ENCODE assay signal across 8 cellular contexts in genomic region chr5:80408475-80408875, GRCh38. TPM values are rescaled to one million over a fixed set of nuclear protein-coding genes. Genes with fewer than 3 reads are reported as not detected.
DNase-seq lines count a peak whose midpoint lies in the region; ATAC-seq, FAIRE-seq and TF ChIP-seq lines count a peak whose summit lies in the region.

No MANE protein-coding gene starts in this region.

- BruUV-seq in HCT116 (replicated peaks; lab: Mats Ljungman, UMichigan) (no TSS peak), endothelial cell of umbilical vein (replicated peaks; lab: Mats Ljungman, UMichigan) (no TSS peak)

- H3K4me3 ChIP-seq in HCT116 (replicated peaks in 1 of 2; ENCODE audit: low read depth in 1 of 2, low read length in 2 of 2) (peak overlapping the region; percentile 72 to 77), WI38 (ENCODE audit: low read depth, low read length) (peak overlapping the region; percentile 93), endothelial cell of umbilical vein (replicated peaks in 1 of 3; ENCODE audit: insufficient read depth in 1 of 3, low read depth in 1 of 3, low read length in 3 of 3) (peak overlapping the region; percentile 68 to 85 (median 78)), mucosa of rectum (ENCODE audit: low read length in 2 of 2) (peak overlapping the region; percentile 91 to 96), stomach (peak overlapping the region; percentile 87 to 90 (median 88))

- H3K4me1 ChIP-seq in HCT116 (ENCODE audit: control insufficient read depth in 1 of 2, insufficient read depth in 2 of 2, low read length in 2 of 2) (peaks cover 6 to 15% of the 10 kb centered on the region in 2 experiments), endothelial cell of umbilical vein (ENCODE audit: control insufficient read depth, extremely low read depth, insufficient read depth, low read length) (peaks cover 18% of the 10 kb centered on the region), mucosa of rectum (ENCODE audit: control insufficient read depth in 2 of 2, insufficient read depth in 2 of 2, low read length in 2 of 2) (peaks cover 6 to 18% of the 10 kb centered on the region in 2 donors), stomach (peaks cover 10 to 37% (median 23%) of the 10 kb centered on the region in 4 donors)

- H4K20me1 ChIP-seq in HCT116 (ENCODE audit: insufficient read depth) (peaks cover 4% of the 10 kb centered on the region; the same call in 1 of the 2 replicates), endothelial cell of umbilical vein (replicated peaks; ENCODE audit: control insufficient read depth, extremely low read depth, insufficient read depth, low read length) (peaks cover 2% of the 10 kb centered on the region)

- no peaks in the 10 kb centered on the region for H3K36me3 ChIP-seq in HCT116 (ENCODE audit: control insufficient read depth in 1 of 2, insufficient read depth in 2 of 2, low read length in 2 of 2)
- no peaks in the 10 kb centered on the region for H3K36me3 ChIP-seq in endothelial cell of umbilical vein (ENCODE audit: control insufficient read depth in 2 of 2, extremely low read depth in 1 of 2, insufficient read depth in 2 of 2, low read length in 2 of 2)
- no peaks in the 10 kb centered on the region for H3K36me3 ChIP-seq in mucosa of rectum (ENCODE audit: control insufficient read depth in 2 of 2, insufficient read depth in 2 of 2, low read length in 2 of 2)
- no peaks in the 10 kb centered on the region for H3K36me3 ChIP-seq in stomach

- TF ChIP-seq CTCF in HCT116 (IDR thresholded peaks at IDR 0.05 in 2 of 3, conservative IDR thresholded peaks at IDR 0.05 in 1 of 3; ENCODE audit: borderline replicate concordance in 1 of 3, insufficient read depth in 1 of 3, low read depth in 2 of 3, low read length in 2 of 3): peak in 1 of 3 experiments; percentile 28; a peak in 1 of 6 replicates
- TF ChIP-seq CTCF in WI38 (IDR thresholded peaks at IDR 0.05; ENCODE audit: low read depth, low read length): no peak
- no peak for TF ChIP-seq CTCF in endothelial cell of umbilical vein (IDR thresholded peaks at IDR 0.05; ENCODE audit: extremely low read depth in 1 of 2, insufficient read depth in 1 of 2, low read depth in 1 of 2, low read length in 2 of 2)
- peak in 3 of 7 experiments; percentile 1 to 38 (median 36) for TF ChIP-seq CTCF in stomach (IDR thresholded peaks at IDR 0.05)

- CTCF ChIA-PET in HCT116 (lab: Charles Lee): interaction anchor here (1.3 kb wide), 1 partner anchor 73 kb away, joined by 3 read pairs; no protein-coding TSS in a partner anchor
- CTCF ChIA-PET in endothelial cell of umbilical vein (lab: Charles Lee): interaction anchor here (1.1 to 1.5 kb wide), 4 partner anchors 73 to 325 kb away, joined by 4 to 6 read pairs (median 4); no protein-coding TSS in a partner anchor

- RAD21 ChIA-PET in HCT116 (lab: Charles Lee; ENCODE audit: low non-redundant PET in 1 of 2, low total read pairs in 2 of 2, uncharacterized antibody in 2 of 2, unreplicated experiment in 2 of 2): interaction anchor here in 1 of 2 experiments (0.6 kb wide), 1 partner anchor 785 kb away, joined by 3 read pairs; no protein-coding TSS in a partner anchor

- TF ChIP-seq EP300 in stomach (IDR thresholded peaks at IDR 0.05): no peak

- H3K79me2 ChIP-seq in HCT116 (ENCODE audit: insufficient read depth, low read length): peaks cover 45% of the 10 kb centered on the region
- peaks cover 32% of the 10 kb centered on the region for H3K79me2 ChIP-seq in endothelial cell of umbilical vein (ENCODE audit: control insufficient read depth, insufficient read depth, low read length)

- peak; percentile 76 for ATAC-seq in HCT116

- H3K9me1 ChIP-seq in endothelial cell of umbilical vein (replicated peaks; ENCODE audit: control insufficient read depth, extremely low read depth, insufficient read depth, low read length): no peaks in the 10 kb centered on the region

- no peak for FAIRE-seq in endothelial cell of umbilical vein (lab: Jason Lieb, UNC)

- peak; percentile 51 for DNase-seq in SIG-M5 treated with dmso at 0.1 percent for 504 hours (lab: John Stamatoyannopoulos, UW; ENCODE audit: unreplicated experiment)
- no peak for DNase-seq in SIG-M5 (lab: John Stamatoyannopoulos, UW)
- DNase-seq in HCT116 (ENCODE audit: low read depth, low spot score): no peak
- peak; percentile 46 for DNase-seq in NCI-H1105 treated with DMSO at 0.1 percent for 48 hours (lab: John Stamatoyannopoulos, UW)
- peak; percentile 73 for DNase-seq in endothelial cell of umbilical vein (ENCODE audit: low read depth, low spot score)
- peak; percentile 50 for DNase-seq in stomach

- H3K9me2 ChIP-seq in HCT116 (ENCODE audit: insufficient read depth): no peaks in the 10 kb centered on the region

- WGBS in stomach, 5 donors: 0 to 1% (median 0%) methylated on average over 3 to 19 of the region's 19 CpGs

- dilution Hi-C loops in endothelial cell of umbilical vein (cut with MboI; ENCODE audit: extremely low pct_ligation_motif_present, low sequenced_read_pairs): no loop called here

- H3K9ac ChIP-seq in HCT116 (ENCODE audit: low read length) (peak overlapping the region; percentile 85), endothelial cell of umbilical vein (replicated peaks; ENCODE audit: extremely low read depth, insufficient read depth, low read length) (peak overlapping the region; percentile 90), mucosa of rectum (ENCODE audit: low read depth in 1 of 2, low read length in 2 of 2) (peak overlapping the region; percentile 76 to 97)

- no peak for TF ChIP-seq RAD21 in HCT116 (IDR thresholded peaks at IDR 0.05; ENCODE audit: low read depth)

- POLR2A ChIA-PET in HCT116 (lab: Charles Lee) (no interaction called here), endothelial cell of umbilical vein (lab: Charles Lee) (interaction anchor here (0.7 kb wide), 1 partner anchor 154 kb away, joined by 3 read pairs; no protein-coding TSS in a partner anchor)

- peak overlapping the region; percentile 81 for H3K4me2 ChIP-seq in HCT116 (ENCODE audit: low read length)
- peak overlapping the region; percentile 95 for H3K4me2 ChIP-seq in endothelial cell of umbilical vein (ENCODE audit: insufficient read depth, low read length)

- no peak for TF ChIP-seq POLR2A in HCT116 (IDR thresholded peaks at IDR 0.05; ENCODE audit: borderline replicate concordance, extremely low read depth, insufficient read depth, insufficient read length)
- TF ChIP-seq POLR2A in endothelial cell of umbilical vein (IDR thresholded peaks at IDR 0.05; ENCODE audit: low read depth, low read length): no peak
- no peak for TF ChIP-seq POLR2A in stomach (IDR thresholded peaks at IDR 0.05)

- H3K27ac ChIP-seq in HCT116 (ENCODE audit: low read depth, low read length): peak overlapping the region; percentile 79
- peak overlapping the region; percentile 91 for H3K27ac ChIP-seq in endothelial cell of umbilical vein (ENCODE audit: insufficient read depth, low read depth, low read length)
- peak overlapping the region; percentile 98 to 99 for H3K27ac ChIP-seq in mucosa of rectum (ENCODE audit: low read depth in 2 of 2, low read length in 2 of 2)
- peak overlapping the region; percentile 93 to 99 (median 97) for H3K27ac ChIP-seq in stomach

- no peaks in the 10 kb centered on the region for H3K27me3 ChIP-seq in HCT116 (ENCODE audit: insufficient read depth, low read length)
- H3K27me3 ChIP-seq in endothelial cell of umbilical vein (ENCODE audit: control insufficient read depth in 2 of 2, insufficient read depth in 2 of 2, low read length in 2 of 2): no peaks in the 10 kb centered on the region
- H3K27me3 ChIP-seq in mucosa of rectum (ENCODE audit: control insufficient read depth in 2 of 2, insufficient read depth in 2 of 2, low read length in 2 of 2): no peaks in the 10 kb centered on the region
- H3K27me3 ChIP-seq in stomach: no peaks in the 10 kb centered on the region

- H2AFZ ChIP-seq in HCT116 (ENCODE audit: low read depth, low read length, poor library complexity, severe bottlenecking) (no peak overlapping the region), endothelial cell of umbilical vein (ENCODE audit: low read depth, low read length) (peak overlapping the region; percentile 80)

- intact Hi-C loops in HCT116 (cut with micrococcal nuclease): no loop called here
- intact Hi-C loops in endothelial cell of umbilical vein (cut with micrococcal nuclease): loop anchor here (1.0 to 10.0 kb wide), 6 partner anchors 73 to 896 kb away; partner anchors contain the start of genes HOMER1 and TENT2
- intact Hi-C loops in stomach (cut with DNase I; ENCODE audit: low total_unique reads): no loop called here

- H3K9me3 ChIP-seq in HCT116 (ENCODE audit: control insufficient read depth in 1 of 2, insufficient read depth in 1 of 2, low read depth in 1 of 2, low read length in 2 of 2) (no peaks in the 10 kb centered on the region), endothelial cell of umbilical vein (replicated peaks; ENCODE audit: control insufficient read depth, insufficient read depth, low read length) (no peaks in the 10 kb centered on the region), mucosa of rectum (ENCODE audit: control insufficient read depth in 2 of 2, low read length in 2 of 2) (no peaks in the 10 kb centered on the region), stomach (no peaks in the 10 kb centered on the region)

TF ChIP-seq in HCT116, 20 proteins besides CTCF, POLR2A, EP300 and RAD21:
- TF ChIP-seq EGR1 (IDR thresholded peaks at IDR 0.05; ENCODE audit: low read depth): no peak
- TF ChIP-seq SIN3A (IDR thresholded peaks at IDR 0.05; ENCODE audit: low read depth): 0 out of 2 replicates have a peak, but pooled peaks have one; percentile 44

TF ChIP-seq in endothelial cell of umbilical vein, 7 proteins besides CTCF, POLR2A, EP300 and RAD21 (continues in another document):
- TF ChIP-seq POLR2AphosphoS5 (IDR thresholded peaks at IDR 0.05; ENCODE audit: insufficient read depth, low read depth, low read length) (no peak), MYC (IDR thresholded peaks at IDR 0.05; ENCODE audit: low read depth, low read length) (no peak), EZH2 (IDR thresholded peaks at IDR 0.05; ENCODE audit: borderline replicate concordance, low read depth, low read length, severe bottlenecking) (no peak), GATA2 (IDR thresholded peaks at IDR 0.05; ENCODE audit: insufficient read depth, insufficient read length, low read depth, low read length) (no peak), FOS (IDR thresholded peaks at IDR 0.05; ENCODE audit: borderline replicate concordance, insufficient read depth, low read length) (no peak), JUN (IDR thresholded peaks at IDR 0.05; ENCODE audit: borderline replicate concordance, insufficient read depth, insufficient read length, low read depth) (no peak)

RNA-seq across cellular contexts. Expression of gene ZFYVE16, which starts 0.6 kb away (rescaled TPM):
- total RNA-seq in HCT116 (2021; ENCODE audit: unreplicated experiment) (24.2 TPM), endothelial cell of umbilical vein (36.8 and 43.1 TPM in 2 replicates), stomach (10 to 100 TPM; 22.3 to 81.3 (median 25.6) TPM)
- 3.3 and 6.6 TPM in 2 replicates for polyA plus RNA-seq in HCT116 (2012)
- polyA plus RNA-seq in endothelial cell of umbilical vein (3.6 and 5.1 TPM in 2 replicates), stomach (1 to 10 TPM; 5.8 to 9.0 (median 8.1) TPM)
- 4.4 and 5.4 TPM in 2 replicates for polyA plus RNA-seq in endothelial cell of umbilical vein (2011; cell fraction: cytosol; rRNA removed)
- 21.5 and 27.0 TPM in 2 replicates for polyA plus RNA-seq in endothelial cell of umbilical vein (2011; cell fraction: nucleus; rRNA removed)
- polyA plus RNA-seq in endothelial cell of umbilical vein (2012): 13.6 and 18.2 TPM in 2 replicates
- polyA minus RNA-seq in endothelial cell of umbilical vein: 18.6 and 21.1 TPM in 2 replicates
- polyA minus RNA-seq in endothelial cell of umbilical vein (2011; cell fraction: cytosol; rRNA and poly(A)+ RNA removed): 12.4 TPM
- polyA minus RNA-seq in endothelial cell of umbilical vein (2011; cell fraction: nucleus; rRNA and poly(A)+ RNA removed): 47.2 and 67.5 TPM in 2 replicates

Comparison
In these comparisons a context has a peak if more than half of its experiments do, and no peak if none do; other contexts are left out.
1. DNase-seq: peak in SIG-M5 treated with dmso at 0.1 percent for 504 hours (single experiment), NCI-H1105 treated with DMSO at 0.1 percent for 48 hours (single experiment), endothelial cell of umbilical vein (single experiment) and stomach (single experiment); none in SIG-M5 (single experiment) and HCT116 (single experiment).
2. Peak in every context shown above with its lines, with median percentiles within 50 percentile points of each other: H3K27ac ChIP-seq, H3K4me3 ChIP-seq and H3K9ac ChIP-seq.